In genomic region chr2:1995987-1996386, GRCh38 we compare ENCODE assay signal across 16 cellular contexts.
DNase-seq lines count a peak whose midpoint lies in the region; ATAC-seq, FAIRE-seq and TF ChIP-seq lines count a peak whose summit lies in the region.
"Had no signal": no experiment of that assay in that cellular context is flagged by ENCODE, and none has a peak within 500 bp of the region (broad histone marks: within the 10 kb centered on the region; RNA-seq: fewer than 3 reads in every experiment).

No MANE protein-coding gene starts in this region.

- peaks cover 48% of the 10 kb centered on the region for H3K27me3 Mint-ChIP-seq in T-helper 1 cell treated with Interleukin-12 subunit alpha and Interleukin-12 subunit beta and Interleukin-4 antibody, amounts not matched to agents 30 μg/mL and 1 μg/mL, for 36 hours (ENCODE audit: low read depth)
- peaks cover 5% of the 10 kb centered on the region for H3K27me3 Mint-ChIP-seq in endothelial cell (ENCODE audit: unreplicated experiment)

- TF ChIP-seq CTCF in endothelial cell (IDR thresholded peaks at IDR 0.05; ENCODE audit: unreplicated experiment) = no peak
- no peak for TF ChIP-seq CTCF in thyroid gland (IDR thresholded peaks at IDR 0.05)
- TF ChIP-seq CTCF in pancreas (IDR thresholded peaks at IDR 0.05) = no peak

- H3K36me3 ChIP-seq in thyroid gland (no peaks in the 10 kb centered on the region), pancreas (no peaks in the 10 kb centered on the region)
- H3K36me3 ChIP-seq: colonic mucosa, gastrocnemius medialis, upper lobe of left lung had no signal

- no peak overlapping the region for H3K4me3 ChIP-seq in thyroid gland (replicated peaks in 1 of 3)
- H3K4me3 ChIP-seq in pancreas = no peak overlapping the region
- H3K4me3 ChIP-seq: colonic mucosa, gastrocnemius medialis, GM12878, psoas muscle, upper lobe of left lung had no signal

- TF ChIP-seq POLR2A in thyroid gland (IDR thresholded peaks at IDR 0.05) = no peak

- peak overlapping the region; percentile 28 for H3K4me3 Mint-ChIP-seq in T-helper 1 cell treated with Interleukin-12 subunit alpha and Interleukin-12 subunit beta and Interleukin-4 antibody, amounts not matched to agents 30 μg/mL and 1 μg/mL, for 36 hours
- H3K4me3 Mint-ChIP-seq in endothelial cell (ENCODE audit: unreplicated experiment) = no peak overlapping the region

- H3K9me3 Mint-ChIP-seq in T-helper 1 cell treated with Interleukin-12 subunit alpha and Interleukin-12 subunit beta and Interleukin-4 antibody, amounts not matched to agents 30 μg/mL and 1 μg/mL, for 36 hours = peaks cover 5% of the 10 kb centered on the region
- H3K9me3 Mint-ChIP-seq in endothelial cell (ENCODE audit: unreplicated experiment) = no peaks in the 10 kb centered on the region

- H3K27ac Mint-ChIP-seq in T-helper 1 cell treated with Interleukin-12 subunit alpha and Interleukin-12 subunit beta and Interleukin-4 antibody, amounts not matched to agents 30 μg/mL and 1 μg/mL, for 36 hours = peak overlapping the region; percentile 2
- peak overlapping the region; percentile 79 for H3K27ac Mint-ChIP-seq in endothelial cell (ENCODE audit: unreplicated experiment)

- H3K4me1 ChIP-seq in thyroid gland (no peaks in the 10 kb centered on the region), pancreas (peaks cover 0 to 9% (median 0%) of the 10 kb centered on the region in 3 donors)
- H3K4me1 ChIP-seq: colonic mucosa, gastrocnemius medialis, psoas muscle, upper lobe of left lung had no signal

- DNase-seq in A172 (ENCODE audit: low spot score) (peak; percentile 95), H4 (ENCODE audit: low spot score) (peak; percentile 65), endothelial cell (ENCODE audit: low spot score) (no peak), thyroid gland (no peak), pancreas (no peak)
- DNase-seq: colonic mucosa, gastrocnemius medialis, IMR-90, psoas muscle, SHP77 had no signal

- FAIRE-seq in pancreas (lab: Jason Lieb, UNC) = no peak
- FAIRE-seq: GM12878 had no signal

- H3K9me3 ChIP-seq in thyroid gland = no peaks in the 10 kb centered on the region
- no peaks in the 10 kb centered on the region for H3K9me3 ChIP-seq in pancreas
- H3K9me3 ChIP-seq: colonic mucosa, gastrocnemius medialis, psoas muscle had no signal

- ATAC-seq in GM19452 (IDR thresholded peaks at IDR 0.05; ENCODE audit: unreplicated experiment) = no peak
- ATAC-seq in pancreas = no peak
- ATAC-seq in GM21381 (IDR thresholded peaks at IDR 0.05; ENCODE audit: unreplicated experiment) = no peak
- ATAC-seq: gastrocnemius medialis, GM12878, psoas muscle had no signal

- intact Hi-C loops in thyroid gland (cut with DNase I) = no loop called here
- intact Hi-C loops in pancreas (cut with DNase I) = no loop called here

- 68 to 79% methylated on average over 10 of the region's 10 CpGs for WGBS in thyroid gland, 2 donors
- WGBS in pancreas, 2 donors = 83 to 85% methylated on average over 10 of the region's 10 CpGs

- no peaks in the 10 kb centered on the region for H3K36me3 Mint-ChIP-seq in T-helper 1 cell treated with Interleukin-12 subunit alpha and Interleukin-12 subunit beta and Interleukin-4 antibody, amounts not matched to agents 30 μg/mL and 1 μg/mL, for 36 hours (ENCODE audit: low read depth)
- H3K36me3 Mint-ChIP-seq in endothelial cell (ENCODE audit: low read depth, unreplicated experiment) = peaks cover 10% of the 10 kb centered on the region

- H3K27me3 ChIP-seq in thyroid gland (no peaks in the 10 kb centered on the region), pancreas (no peaks in the 10 kb centered on the region)
- H3K27me3 ChIP-seq: colonic mucosa, gastrocnemius medialis, upper lobe of left lung had no signal

- H3K27ac ChIP-seq in thyroid gland (no peak overlapping the region), pancreas (no peak overlapping the region)
- H3K27ac ChIP-seq: C4-2B, colonic mucosa, psoas muscle, upper lobe of left lung had no signal

- H3K4me1 Mint-ChIP-seq in T-helper 1 cell treated with Interleukin-12 subunit alpha and Interleukin-12 subunit beta and Interleukin-4 antibody, amounts not matched to agents 30 μg/mL and 1 μg/mL, for 36 hours (ENCODE audit: low read depth) = peaks cover 21% of the 10 kb centered on the region
- peaks cover 23% of the 10 kb centered on the region for H3K4me1 Mint-ChIP-seq in endothelial cell (ENCODE audit: unreplicated experiment)

Comparison
In these comparisons a context has a peak if more than half of its experiments do, and no peak if none do; other contexts are left out.
1. DNase-seq: peak in A172 (single experiment) and H4 (single experiment); none in endothelial cell (single experiment), thyroid gland (0 of 2) and pancreas (0 of 6).